8 cellular contexts compared by ENCODE assay signal in the genomic region with DNA sequence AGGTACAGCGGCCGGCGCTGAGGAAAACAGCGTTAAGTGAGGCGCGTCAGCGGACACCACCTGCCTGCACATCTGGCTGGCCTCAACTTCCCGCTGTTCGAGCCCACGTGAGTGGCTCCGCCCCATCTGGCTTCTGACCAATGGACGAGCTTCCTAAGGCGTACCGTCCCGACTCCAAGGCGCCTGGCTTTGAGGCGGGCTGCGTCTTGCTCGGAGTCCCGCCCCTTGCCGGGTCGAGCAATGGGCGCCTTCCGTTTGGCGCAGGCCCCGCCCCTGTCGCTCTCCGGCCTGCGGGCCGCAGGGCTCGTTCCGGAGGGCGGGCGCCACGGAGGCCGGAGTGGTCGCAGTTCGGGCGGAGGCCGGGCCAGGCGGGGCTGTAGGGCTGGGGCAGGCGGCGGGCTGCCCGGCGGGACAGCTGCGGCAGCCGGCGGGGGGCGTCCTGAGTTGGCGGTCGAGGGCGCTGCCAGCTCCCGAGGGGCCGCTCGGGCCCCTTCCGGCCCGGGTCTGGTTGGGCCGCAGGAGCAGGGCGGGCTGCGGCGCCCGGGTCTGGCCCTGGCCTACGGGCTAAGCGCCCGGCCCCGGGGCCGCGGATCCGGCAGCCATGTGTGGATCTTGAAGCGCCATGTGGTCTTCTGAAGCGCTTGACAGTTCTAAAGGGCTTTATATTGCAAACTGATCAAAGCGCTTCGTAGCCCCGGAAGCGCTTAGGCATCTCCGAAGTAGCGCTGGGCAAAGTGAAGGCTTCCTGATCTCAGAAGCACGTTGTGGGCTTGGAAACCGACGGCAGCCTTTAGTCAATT. TPM values are rescaled to one million over a fixed set of nuclear protein-coding genes. Genes with fewer than 3 reads are reported as not detected.
DNase-seq lines count a peak whose midpoint lies in the region; ATAC-seq and TF ChIP-seq lines count a peak whose summit lies in the region.

A gene with protein sequence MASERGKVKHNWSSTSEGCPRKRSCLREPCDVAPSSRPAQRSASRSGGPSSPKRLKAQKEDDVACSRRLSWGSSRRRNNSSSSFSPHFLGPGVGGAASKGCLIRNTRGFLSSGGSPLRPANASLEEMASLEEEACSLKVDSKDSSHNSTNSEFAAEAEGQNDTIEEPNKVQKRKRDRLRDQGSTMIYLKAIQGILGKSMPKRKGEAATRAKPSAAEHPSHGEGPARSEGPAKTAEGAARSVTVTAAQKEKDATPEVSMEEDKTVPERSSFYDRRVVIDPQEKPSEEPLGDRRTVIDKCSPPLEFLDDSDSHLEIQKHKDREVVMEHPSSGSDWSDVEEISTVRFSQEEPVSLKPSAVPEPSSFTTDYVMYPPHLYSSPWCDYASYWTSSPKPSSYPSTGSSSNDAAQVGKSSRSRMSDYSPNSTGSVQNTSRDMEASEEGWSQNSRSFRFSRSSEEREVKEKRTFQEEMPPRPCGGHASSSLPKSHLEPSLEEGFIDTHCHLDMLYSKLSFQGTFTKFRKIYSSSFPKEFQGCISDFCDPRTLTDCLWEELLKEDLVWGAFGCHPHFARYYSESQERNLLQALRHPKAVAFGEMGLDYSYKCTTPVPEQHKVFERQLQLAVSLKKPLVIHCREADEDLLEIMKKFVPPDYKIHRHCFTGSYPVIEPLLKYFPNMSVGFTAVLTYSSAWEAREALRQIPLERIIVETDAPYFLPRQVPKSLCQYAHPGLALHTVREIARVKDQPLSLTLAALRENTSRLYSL (plus strand): TSS at position 276 of the 800 bp plus-strand sequence. CDS start 742 bp downstream, outside the sequence.

- H3K27me3 Mint-ChIP-seq in CD4-positive, alpha-beta memory T cell = no peaks in the 10 kb centered on the region

- TF ChIP-seq POLR2A in right lobe of liver (IDR thresholded peaks at IDR 0.05) = peak; percentile 92

- H3K9me3 ChIP-seq in CD4-positive, alpha-beta memory T cell (ENCODE audit: control insufficient read depth in 1 of 2, low read length in 2 of 2) = no peaks in the 10 kb centered on the region
- H3K9me3 ChIP-seq in right lobe of liver = no peaks in the 10 kb centered on the region

- peaks cover 49% of the 10 kb centered on the region for H3K4me1 ChIP-seq in CD4-positive, alpha-beta memory T cell (ENCODE audit: insufficient read depth, low read length)
- H3K4me1 ChIP-seq in right lobe of liver = peaks cover 0 to 21% (median 4%) of the 10 kb centered on the region in 4 donors

- 0% methylated on average over 14 of the region's 80 CpGs for WGBS in right lobe of liver (ENCODE audit: insufficient coverage, low coverage, low lambda C conversion rate, missing lambda C conversion rate)

- peaks cover 29 to 41% of the 10 kb centered on the region in 2 donors for H3K36me3 Mint-ChIP-seq in CD4-positive, alpha-beta memory T cell

- CTCF ChIA-PET in CD4-positive, alpha-beta memory T cell (lab: Charles Lee; ENCODE audit: partially characterized antibody) = interaction anchor here (0.7 to 9.8 kb wide), 6 partner anchors 9 to 82 kb away, joined by 3 to 67 read pairs (median 3); no protein-coding TSS in a partner anchor

- peak; percentile 89 to 93 (median 92) for DNase-seq in CD4-positive, alpha-beta memory T cell
- DNase-seq in HK-2 (ENCODE audit: unreplicated experiment) = peak; percentile 86
- peak; percentile 75 for DNase-seq in NCI-H82 treated with DMSO at 0.1 percent for 48 hours (lab: John Stamatoyannopoulos, UW; ENCODE audit: unreplicated experiment)
- DNase-seq in activated CD4-positive, alpha-beta T cell treated with anti-CD3 and anti-CD28 coated beads, Interleukin-2, amount 50 U/mL, for 48 hours = peak; percentile 95 to 97
- DNase-seq in dorsolateral prefrontal cortex = peak; percentile 69 to 94 (median 92)
- DNase-seq in right lobe of liver = peak; percentile 96 to 97 (median 97)
- peak; percentile 95 for DNase-seq in stimulated activated CD4-positive, alpha-beta T cell treated with anti-CD3 and anti-CD28 coated beads, Interleukin-4, amount 100 ng/mL, for 24 hours

- H3K4me1 Mint-ChIP-seq in CD4-positive, alpha-beta memory T cell = peaks cover 35 to 65% (median 54%) of the 10 kb centered on the region in 4 donors

- POLR2A ChIA-PET in CD4-positive, alpha-beta memory T cell (lab: Charles Lee; ENCODE audit: partially characterized antibody) = interaction anchor here (0.6 to 3.1 kb wide), 23 partner anchors 10 to 456 kb away, joined by 3 to 62 read pairs (median 5); a partner anchor contains a TSS

- H3K36me3 ChIP-seq in CD4-positive, alpha-beta memory T cell (ENCODE audit: insufficient read depth, low read length) = peaks cover 4% of the 10 kb centered on the region
- H3K36me3 ChIP-seq in right lobe of liver = no peaks in the 10 kb centered on the region

- H3K4me3 ChIP-seq in CD4-positive, alpha-beta memory T cell (ENCODE audit: low read length in 2 of 2) = peak within 1 kb of the TSS; percentile 23 to 99
- H3K4me3 ChIP-seq in dorsolateral prefrontal cortex = peak within 1 kb of the TSS; percentile 62 to 95 (median 84)
- peak within 1 kb of the TSS; percentile 67 to 74 (median 74) for H3K4me3 ChIP-seq in right lobe of liver

- peak within 1 kb of the TSS; percentile 97 to 99 (median 99) for H3K4me3 Mint-ChIP-seq in CD4-positive, alpha-beta memory T cell

- H3K9me3 Mint-ChIP-seq in CD4-positive, alpha-beta memory T cell = peaks cover 0 to 19% (median 10%) of the 10 kb centered on the region in 8 donors

- TF ChIP-seq CTCF in dorsolateral prefrontal cortex (IDR thresholded peaks at IDR 0.05 in 54 of 56, conservative IDR thresholded peaks at IDR 0.05 in 2 of 56; ENCODE audit: low read depth in 1 of 56, partially characterized antibody in 56 of 56) (peak in 20 of 56 donors; percentile 4 to 45 (median 28)), right lobe of liver (IDR thresholded peaks at IDR 0.05) (no peak)

- H3K27ac Mint-ChIP-seq in CD4-positive, alpha-beta memory T cell = peak within 1 kb of the TSS; percentile 95 to 98 (median 97)

- ATAC-seq in GM19455 (IDR thresholded peaks at IDR 0.05; ENCODE audit: unreplicated experiment) = peak; percentile 93
- ATAC-seq in right lobe of liver = peak; percentile 98 to 99 (median 98)

- peak within 1 kb of the TSS; percentile 78 for H3K27ac ChIP-seq in CD4-positive, alpha-beta memory T cell (ENCODE audit: low read depth, low read length)
- H3K27ac ChIP-seq in dorsolateral prefrontal cortex (peak within 1 kb of the TSS in 58 of 59 donors; percentile 14 to 93 (median 78)), right lobe of liver (peak within 1 kb of the TSS; percentile 67 to 85 (median 70))

- H3K27me3 ChIP-seq in CD4-positive, alpha-beta memory T cell (ENCODE audit: insufficient read depth, low read length) = no peaks in the 10 kb centered on the region
- H3K27me3 ChIP-seq in dorsolateral prefrontal cortex (no peaks in the 10 kb centered on the region), right lobe of liver (no peaks in the 10 kb centered on the region)

- intact Hi-C loops in CD4-positive, alpha-beta memory T cell (cut with micrococcal nuclease) = loop anchor here (1.0 to 2.0 kb wide), 7 partner anchors 16 to 517 kb away; a partner anchor contains a TSS
- intact Hi-C loops in dorsolateral prefrontal cortex (cut with DNase I) = loop anchor here in 1 of 2 donors (2.0 to 10.0 kb wide), 2 partner anchors 108 to 244 kb away; a partner anchor contains a TSS
- intact Hi-C loops in right lobe of liver (cut with DNase I) = no loop called here

RNA-seq across cellular contexts. Expression of the gene that starts here (rescaled TPM):
- 10 to 100 TPM; 76.1 to 79.3 TPM for total RNA-seq in CD4-positive, alpha-beta memory T cell
- polyA plus RNA-seq in CD4-positive, alpha-beta memory T cell = 10 to 100 TPM in 1 of 2 donors, 1 to 10 TPM in 1; 8.4 to 20.1 TPM
- total RNA-seq in dorsolateral prefrontal cortex (10 to 100 TPM; 28.5 to 54.1 (median 41.6) TPM), right lobe of liver (10 to 100 TPM in 3 of 6 experiments, 1 to 10 TPM in 3; 7.2 to 13.4 (median 10.1) TPM)

Comparison
In these comparisons a context has a peak if more than half of its experiments do, and no peak if none do; other contexts are left out.
1. Peak in every context shown above with its lines: DNase-seq, ATAC-seq, H3K4me3 ChIP-seq and H3K27ac ChIP-seq.